2 cellular contexts compared by ENCODE assay signal in genomic region chr12:16344269-16344668, GRCh38.
TF ChIP-seq lines count a peak whose summit lies in the region.

No MANE protein-coding gene starts in this region.

TF ChIP-seq in HCT116, 20 proteins besides CTCF, POLR2A, EP300 and RAD21 (continued from another document):
- TF ChIP-seq, protein P1, sequence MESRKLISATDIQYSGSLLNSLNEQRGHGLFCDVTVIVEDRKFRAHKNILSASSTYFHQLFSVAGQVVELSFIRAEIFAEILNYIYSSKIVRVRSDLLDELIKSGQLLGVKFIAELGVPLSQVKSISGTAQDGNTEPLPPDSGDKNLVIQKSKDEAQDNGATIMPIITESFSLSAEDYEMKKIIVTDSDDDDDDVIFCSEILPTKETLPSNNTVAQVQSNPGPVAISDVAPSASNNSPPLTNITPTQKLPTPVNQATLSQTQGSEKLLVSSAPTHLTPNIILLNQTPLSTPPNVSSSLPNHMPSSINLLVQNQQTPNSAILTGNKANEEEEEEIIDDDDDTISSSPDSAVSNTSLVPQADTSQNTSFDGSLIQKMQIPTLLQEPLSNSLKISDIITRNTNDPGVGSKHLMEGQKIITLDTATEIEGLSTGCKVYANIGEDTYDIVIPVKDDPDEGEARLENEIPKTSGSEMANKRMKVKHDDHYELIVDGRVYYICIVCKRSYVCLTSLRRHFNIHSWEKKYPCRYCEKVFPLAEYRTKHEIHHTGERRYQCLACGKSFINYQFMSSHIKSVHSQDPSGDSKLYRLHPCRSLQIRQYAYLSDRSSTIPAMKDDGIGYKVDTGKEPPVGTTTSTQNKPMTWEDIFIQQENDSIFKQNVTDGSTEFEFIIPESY (IDR thresholded peaks at IDR 0.05; ENCODE audit: extremely low read depth, insufficient replicate concordance, low read length) = no peak

TF ChIP-seq in SK-N-SH, 30 proteins besides CTCF, POLR2A, EP300 and RAD21 (continued from another document):
- no peak for TF ChIP-seq CHD2 (IDR thresholded peaks at IDR 0.05; ENCODE audit: low read length, partially characterized antibody)
- TF ChIP-seq ELF1 (IDR thresholded peaks at IDR 0.05) = no peak
- TF ChIP-seq MEF2A (IDR thresholded peaks at IDR 0.05; ENCODE audit: borderline replicate concordance, low read depth) = no peak
- TF ChIP-seq, protein P2, sequence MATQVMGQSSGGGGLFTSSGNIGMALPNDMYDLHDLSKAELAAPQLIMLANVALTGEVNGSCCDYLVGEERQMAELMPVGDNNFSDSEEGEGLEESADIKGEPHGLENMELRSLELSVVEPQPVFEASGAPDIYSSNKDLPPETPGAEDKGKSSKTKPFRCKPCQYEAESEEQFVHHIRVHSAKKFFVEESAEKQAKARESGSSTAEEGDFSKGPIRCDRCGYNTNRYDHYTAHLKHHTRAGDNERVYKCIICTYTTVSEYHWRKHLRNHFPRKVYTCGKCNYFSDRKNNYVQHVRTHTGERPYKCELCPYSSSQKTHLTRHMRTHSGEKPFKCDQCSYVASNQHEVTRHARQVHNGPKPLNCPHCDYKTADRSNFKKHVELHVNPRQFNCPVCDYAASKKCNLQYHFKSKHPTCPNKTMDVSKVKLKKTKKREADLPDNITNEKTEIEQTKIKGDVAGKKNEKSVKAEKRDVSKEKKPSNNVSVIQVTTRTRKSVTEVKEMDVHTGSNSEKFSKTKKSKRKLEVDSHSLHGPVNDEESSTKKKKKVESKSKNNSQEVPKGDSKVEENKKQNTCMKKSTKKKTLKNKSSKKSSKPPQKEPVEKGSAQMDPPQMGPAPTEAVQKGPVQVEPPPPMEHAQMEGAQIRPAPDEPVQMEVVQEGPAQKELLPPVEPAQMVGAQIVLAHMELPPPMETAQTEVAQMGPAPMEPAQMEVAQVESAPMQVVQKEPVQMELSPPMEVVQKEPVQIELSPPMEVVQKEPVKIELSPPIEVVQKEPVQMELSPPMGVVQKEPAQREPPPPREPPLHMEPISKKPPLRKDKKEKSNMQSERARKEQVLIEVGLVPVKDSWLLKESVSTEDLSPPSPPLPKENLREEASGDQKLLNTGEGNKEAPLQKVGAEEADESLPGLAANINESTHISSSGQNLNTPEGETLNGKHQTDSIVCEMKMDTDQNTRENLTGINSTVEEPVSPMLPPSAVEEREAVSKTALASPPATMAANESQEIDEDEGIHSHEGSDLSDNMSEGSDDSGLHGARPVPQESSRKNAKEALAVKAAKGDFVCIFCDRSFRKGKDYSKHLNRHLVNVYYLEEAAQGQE (IDR thresholded peaks at IDR 0.05; ENCODE audit: low read depth, low read length) = no peak
- TF ChIP-seq, protein P1 (IDR thresholded peaks at IDR 0.05; ENCODE audit: borderline replicate concordance, low read depth) = no peak
- TF ChIP-seq GABPA (IDR thresholded peaks at IDR 0.05; ENCODE audit: low read depth) = no peak
